16 cellular contexts compared by ENCODE assay signal in the genomic region with DNA sequence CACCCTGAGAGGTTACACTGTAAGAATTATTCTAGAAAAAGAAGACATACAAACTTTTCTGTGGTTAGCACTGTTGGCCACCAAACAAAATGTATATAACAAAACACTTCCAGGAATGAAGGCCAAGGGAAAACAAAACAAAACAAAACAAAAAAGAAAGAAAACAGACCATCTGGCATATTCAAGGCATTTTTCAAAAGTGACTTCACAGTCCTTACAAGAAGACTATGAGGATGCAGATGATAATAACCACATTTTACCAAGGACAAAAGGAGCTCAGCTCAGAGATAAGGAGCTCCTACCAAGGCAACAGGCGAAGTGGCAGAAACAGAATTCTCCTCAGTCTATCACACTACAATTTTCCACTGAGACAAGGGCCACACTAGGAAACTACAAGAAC. TPM values are rescaled to one million over a fixed set of nuclear protein-coding genes. Genes with fewer than 3 reads are reported as not detected.
DNase-seq lines count a peak whose midpoint lies in the region; ATAC-seq and TF ChIP-seq lines count a peak whose summit lies in the region.
"Had no signal": no experiment of that assay in that cellular context is flagged by ENCODE, and none has a peak within 500 bp of the region (broad histone marks: within the 10 kb centered on the region; RNA-seq: fewer than 3 reads in every experiment).

No MANE protein-coding gene starts in this region.

- H3K4me3 ChIP-seq in breast epithelium (no peak overlapping the region), fibroblast of lung (replicated peaks in 1 of 4; ENCODE audit: control extremely low read depth in 1 of 4, insufficient read depth in 1 of 4, low read depth in 3 of 4, low read length in 4 of 4) (no peak overlapping the region)

- peaks cover 18% of the 10 kb centered on the region for H3K4me1 Mint-ChIP-seq in MCF 10A (ENCODE audit: insufficient read depth, unreplicated experiment)
- peaks cover 54% of the 10 kb centered on the region for H3K4me1 Mint-ChIP-seq in activated T-helper 1 cell treated with anti-CD3 and anti-CD28 coated beads, Interleukin-12 subunit alpha, Interleukin-12 subunit beta, Interleukin-2, Interleukin-4 antibody, amounts not matched to agents 30 ng/mL and 10 ng/mL and 1 ng/mL, durations not matched to agents 14 hours and 24 hours and 36 hours (ENCODE audit: low read depth)

- H3K4me3 Mint-ChIP-seq in MCF 10A (ENCODE audit: unreplicated experiment): no peak overlapping the region
- peak overlapping the region; percentile 32 for H3K4me3 Mint-ChIP-seq in activated T-helper 1 cell treated with anti-CD3 and anti-CD28 coated beads, Interleukin-12 subunit alpha, Interleukin-12 subunit beta, Interleukin-2, Interleukin-4 antibody, amounts not matched to agents 30 ng/mL and 10 ng/mL and 1 ng/mL, durations not matched to agents 14 hours and 24 hours and 36 hours
- H3K4me3 Mint-ChIP-seq: brain had no signal

- H3K4me2 ChIP-seq in fibroblast of lung (ENCODE audit: extremely low read depth, insufficient read depth, low read length): peak overlapping the region; percentile 3
- H3K4me2 ChIP-seq: KMS-11 had no signal

- no peaks in the 10 kb centered on the region for H4K20me1 ChIP-seq in fibroblast of lung (ENCODE audit: control insufficient read depth, extremely low read depth, insufficient read depth, low read length)

- H3K9me3 Mint-ChIP-seq in MCF 10A (ENCODE audit: unreplicated experiment): no peaks in the 10 kb centered on the region
- peaks cover 3% of the 10 kb centered on the region for H3K9me3 Mint-ChIP-seq in activated T-helper 1 cell treated with anti-CD3 and anti-CD28 coated beads, Interleukin-12 subunit alpha, Interleukin-12 subunit beta, Interleukin-2, Interleukin-4 antibody, amounts not matched to agents 30 ng/mL and 10 ng/mL and 1 ng/mL, durations not matched to agents 14 hours and 24 hours and 36 hours
- H3K9me3 Mint-ChIP-seq: brain had no signal

- H3K27me3 ChIP-seq in breast epithelium: no peaks in the 10 kb centered on the region
- H3K27me3 ChIP-seq in fibroblast of lung (ENCODE audit: control insufficient read depth, insufficient read depth, low read length): no peaks in the 10 kb centered on the region

- H3K27me3 Mint-ChIP-seq in MCF 10A (ENCODE audit: insufficient read depth, unreplicated experiment): no peaks in the 10 kb centered on the region
- H3K27me3 Mint-ChIP-seq in activated T-helper 1 cell treated with anti-CD3 and anti-CD28 coated beads, Interleukin-12 subunit alpha, Interleukin-12 subunit beta, Interleukin-2, Interleukin-4 antibody, amounts not matched to agents 30 ng/mL and 10 ng/mL and 1 ng/mL, durations not matched to agents 14 hours and 24 hours and 36 hours (ENCODE audit: insufficient read depth): no peaks in the 10 kb centered on the region
- H3K27me3 Mint-ChIP-seq: brain had no signal

- peaks cover 11% of the 10 kb centered on the region for H3K36me3 Mint-ChIP-seq in MCF 10A (ENCODE audit: insufficient read depth, unreplicated experiment)
- H3K36me3 Mint-ChIP-seq in activated T-helper 1 cell treated with anti-CD3 and anti-CD28 coated beads, Interleukin-12 subunit alpha, Interleukin-12 subunit beta, Interleukin-2, Interleukin-4 antibody, amounts not matched to agents 30 ng/mL and 10 ng/mL and 1 ng/mL, durations not matched to agents 14 hours and 24 hours and 36 hours (ENCODE audit: low read depth): peaks cover 47% of the 10 kb centered on the region

- intact Hi-C loops in MCF 10A (cut with micrococcal nuclease) (no loop called here), breast epithelium (cut with DNase I; ENCODE audit: low total_unique reads) (no loop called here), left cardiac atrium (cut with DNase I) (no loop called here)
- intact Hi-C loops in activated T-helper 1 cell treated with anti-CD3 and anti-CD28 coated beads, Interleukin-12 subunit alpha, Interleukin-12 subunit beta, Interleukin-2, Interleukin-4 antibody, amounts not matched to agents 30 ng/mL and 10 ng/mL and 1 ng/mL, durations not matched to agents 14 hours and 24 hours and 36 hours (cut with micrococcal nuclease): loop anchor here (2.0 kb wide), 1 partner anchor 14 kb away; no protein-coding TSS in a partner anchor

- H3K9ac ChIP-seq in fibroblast of lung (ENCODE audit: insufficient read depth, low read length): no peak overlapping the region
- H3K9ac ChIP-seq: KMS-11 had no signal

- H3K27ac ChIP-seq in breast epithelium (no peak overlapping the region), fibroblast of lung (ENCODE audit: insufficient read depth, low read length) (no peak overlapping the region)
- H3K27ac ChIP-seq: HL-60, KMS-11 had no signal

- H3K9me3 ChIP-seq in breast epithelium: no peaks in the 10 kb centered on the region
- H3K9me3 ChIP-seq in fibroblast of lung (ENCODE audit: control insufficient read depth, insufficient read depth, low read depth, low read length): no peaks in the 10 kb centered on the region

- no peak for ATAC-seq in left cardiac atrium
- ATAC-seq: Right ventricle myocardium inferior had no signal

- no peak for TF ChIP-seq POLR2A in breast epithelium (IDR thresholded peaks at IDR 0.05)

- no TSS peak for BruUV-seq in MCF 10A (replicated peaks; lab: Mats Ljungman, UMichigan)

- H3K79me2 ChIP-seq in fibroblast of lung (ENCODE audit: control insufficient read depth, insufficient read depth, low read length): no peaks in the 10 kb centered on the region

- no peak for DNase-seq in MCF 10A (ENCODE audit: unreplicated experiment)
- DNase-seq in breast epithelium (ENCODE audit: low spot score in 2 of 2): no peak
- DNase-seq in activated T-helper 1 cell treated with anti-CD3 and anti-CD28 coated beads, Interleukin-12 subunit alpha, Interleukin-12 subunit beta, Interleukin-2, Interleukin-4 antibody, amounts not matched to agents 30 ng/mL and 10 ng/mL and 1 ng/mL, durations not matched to agents 14 hours and 24 hours and 36 hours (ENCODE audit: low spot score): no peak
- peak in 1 of 2 donors; percentile 54 for DNase-seq in fibroblast of lung (ENCODE audit: low read depth in 2 of 2)
- DNase-seq in smooth muscle cell of the brain vasculature (ENCODE audit: low read depth, low spot score): peak; percentile 72
- DNase-seq in left cardiac atrium: no peak
- no peak for DNase-seq in NAMALWA (ENCODE audit: low spot score)
- no peak for DNase-seq in SHP77 treated with DMSO at 0.1 percent for 48 hours (lab: John Stamatoyannopoulos, UW)
- DNase-seq: activated effector memory CD4-positive, alpha-beta T cell treated with Interleukin-2 at 50 U/mL for 16 hours; foreskin melanocyte; NCI-H1436; stimulated activated CD4-positive, alpha-beta T cell treated with anti-CD3 and anti-CD28 coated beads, Interleukin-15, amount 100 ng/mL, for 24 hours had no signal

- CTCF ChIA-PET in MCF 10A (lab: Yijun Ruan, JAX): interaction anchor here (0.7 kb wide), 1 partner anchor 380 kb away, joined by 3 read pairs; no protein-coding TSS in a partner anchor

- H2AFZ ChIP-seq in fibroblast of lung (ENCODE audit: low read length): no peak overlapping the region

- TF ChIP-seq CTCF in MCF 10A (IDR thresholded peaks at IDR 0.05; ENCODE audit: unreplicated experiment) (no peak), breast epithelium (IDR thresholded peaks at IDR 0.05) (no peak), fibroblast of lung (conservative IDR thresholded peaks at IDR 0.05 in 1 of 2, IDR thresholded peaks at IDR 0.05 in 1 of 2; ENCODE audit: low read depth in 1 of 2, low read length in 2 of 2) (no peak)

- no peaks in the 10 kb centered on the region for H3K4me1 ChIP-seq in breast epithelium
- peaks cover 2% of the 10 kb centered on the region for H3K4me1 ChIP-seq in fibroblast of lung (ENCODE audit: control insufficient read depth, extremely low read depth, insufficient read depth, low read length)

- POLR2A ChIA-PET in MCF 10A (lab: Yijun Ruan, JAX): interaction anchor here (0.7 kb wide), 1 partner anchor 208 kb away, joined by 3 read pairs; no protein-coding TSS in a partner anchor

- H3K27ac Mint-ChIP-seq in MCF 10A (ENCODE audit: low read depth, unreplicated experiment): peak overlapping the region; percentile 23
- H3K27ac Mint-ChIP-seq in activated T-helper 1 cell treated with anti-CD3 and anti-CD28 coated beads, Interleukin-12 subunit alpha, Interleukin-12 subunit beta, Interleukin-2, Interleukin-4 antibody, amounts not matched to agents 30 ng/mL and 10 ng/mL and 1 ng/mL, durations not matched to agents 14 hours and 24 hours and 36 hours: peak overlapping the region; percentile 37

- H3K36me3 ChIP-seq in breast epithelium: no peaks in the 10 kb centered on the region
- H3K36me3 ChIP-seq in fibroblast of lung (ENCODE audit: control insufficient read depth, insufficient read depth, low read length): peaks cover 7% of the 10 kb centered on the region

RNA-seq across cellular contexts. Expression of gene CTSC, which starts 24.9 kb away (rescaled TPM):
- total RNA-seq in MCF 10A (2022) (79.1 and 103 TPM in 2 replicates), breast epithelium (100 to 1,000 TPM in 1 of 3 donors, 10 to 100 TPM in 2; 56.0 to 103 (median 64.1) TPM), fibroblast of lung (31.1 and 75.8 TPM in 2 replicates), left cardiac atrium (10 to 100 TPM; 75.2 to 90.0 TPM)
- 99.4 and 99.6 TPM in 2 replicates for total RNA-seq in activated T-helper 1 cell treated with anti-CD3 and anti-CD28 coated beads, Interleukin-12 subunit alpha, Interleukin-12 subunit beta, Interleukin-2, Interleukin-4 antibody, amounts not matched to agents 30 ng/mL and 10 ng/mL and 1 ng/mL, durations not matched to agents 14 hours and 24 hours and 36 hours
- polyA plus RNA-seq in fibroblast of lung: 252 and 593 TPM in 2 replicates
- 307 and 587 TPM in 2 replicates for polyA plus RNA-seq in fibroblast of lung (2012)
- 57.2 and 70.9 TPM in 2 replicates for polyA minus RNA-seq in fibroblast of lung (ENCODE audit: low replicate concordance)
